Comparison of ENCODE assay signal across 9 cellular contexts in the genomic region with DNA sequence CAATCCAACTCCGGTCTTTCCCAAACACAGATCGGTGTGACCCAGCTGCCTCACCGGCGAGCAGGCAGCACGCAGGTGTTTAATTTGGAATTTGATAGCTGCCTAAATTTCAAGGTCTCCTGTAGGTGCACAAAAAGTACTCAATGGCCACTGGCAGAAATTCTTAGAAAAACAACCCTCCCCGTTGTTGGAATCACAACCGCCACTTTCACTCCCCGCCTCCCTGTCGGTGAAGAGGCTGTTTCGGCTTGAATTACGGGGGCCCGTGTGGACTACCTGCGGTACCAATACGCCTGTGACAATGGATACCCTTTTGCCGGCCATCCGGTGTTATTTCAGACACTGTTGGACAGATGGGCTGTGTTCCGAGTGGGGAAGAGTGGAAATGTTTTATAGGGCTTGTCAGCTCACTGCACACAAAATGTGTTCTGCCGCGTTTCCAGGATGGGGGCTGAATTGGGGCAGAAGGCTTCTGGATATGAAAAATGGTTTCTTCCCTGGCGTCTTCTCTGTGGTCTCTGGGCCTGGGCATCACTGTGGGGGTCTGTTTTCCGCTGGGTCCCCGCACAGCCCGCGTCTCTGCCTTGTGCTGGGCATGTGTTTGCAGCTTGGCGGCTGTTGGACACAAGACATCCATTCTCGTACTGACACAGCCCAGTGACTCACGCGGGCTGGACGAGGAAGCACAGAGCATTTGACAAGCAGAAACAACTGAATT. TPM values are rescaled to one million over a fixed set of nuclear protein-coding genes. Genes with fewer than 3 reads are reported as not detected.
DNase-seq lines count a peak whose midpoint lies in the region; FAIRE-seq and TF ChIP-seq lines count a peak whose summit lies in the region.
"Had no signal": no experiment of that assay in that cellular context is flagged by ENCODE, and none has a peak within 500 bp of the region (broad histone marks: within the 10 kb centered on the region; RNA-seq: fewer than 3 reads in every experiment).

No MANE protein-coding gene starts in this region.

- FAIRE-seq in kidney (lab: Jason Lieb, UNC) = no peak
- no peak for FAIRE-seq in urothelium cell line (lab: Jason Lieb, UNC)

- no peaks in the 10 kb centered on the region for H3K4me1 ChIP-seq in kidney (ENCODE audit: control insufficient read depth in 1 of 2, insufficient read depth in 1 of 2, low read depth in 1 of 2, low read length in 2 of 2)
- no peaks in the 10 kb centered on the region for H3K4me1 ChIP-seq in CD4-positive, alpha-beta memory T cell (ENCODE audit: insufficient read depth, low read length)

- WGBS in lower leg skin, 2 donors = 48 to 52% methylated on average over 29 of the region's 29 CpGs

- peak; percentile 24 for DNase-seq in NCI-H2196 (lab: John Stamatoyannopoulos, UW; ENCODE audit: unreplicated experiment)
- no peak for DNase-seq in NCI-H2196 treated with DMSO at 0.1 percent for 48 hours (lab: John Stamatoyannopoulos, UW; ENCODE audit: unreplicated experiment)
- peak; percentile 62 for DNase-seq in RWPE1 (ENCODE audit: low spot score)
- no peak for DNase-seq in kidney
- peak; percentile 37 for DNase-seq in urothelium cell line (ENCODE audit: low spot score)
- DNase-seq in activated CD4-positive, alpha-beta memory T cell treated with anti-CD3 and anti-CD28 coated beads for 36 hours = no peak
- DNase-seq in CD4-positive, alpha-beta memory T cell = no peak
- DNase-seq in lower leg skin (ENCODE audit: low spot score in 2 of 2) = no peak

- no peak overlapping the region for H3K27ac ChIP-seq in RWPE1
- no peak overlapping the region for H3K27ac ChIP-seq in kidney (ENCODE audit: low read depth in 2 of 2, low read length in 2 of 2)
- no peak overlapping the region for H3K27ac ChIP-seq in CD4-positive, alpha-beta memory T cell (ENCODE audit: low read depth, low read length)
- H3K27ac ChIP-seq: esophagus muscularis mucosa had no signal

- H3K27me3 Mint-ChIP-seq in activated CD4-positive, alpha-beta memory T cell treated with anti-CD3 and anti-CD28 coated beads for 36 hours = peaks cover 25% of the 10 kb centered on the region
- peaks cover 21 to 43% of the 10 kb centered on the region in 2 donors for H3K27me3 Mint-ChIP-seq in CD4-positive, alpha-beta memory T cell

- H3K4me3 ChIP-seq in kidney (ENCODE audit: low read length in 2 of 2) (peak overlapping the region; percentile 5 to 40), lower leg skin (ENCODE audit: low read depth, poor library complexity, severe bottlenecking) (no peak overlapping the region)
- H3K4me3 ChIP-seq in CD4-positive, alpha-beta memory T cell (ENCODE audit: low read length in 2 of 2) = no peak overlapping the region

- POLR2A ChIA-PET in RWPE1 (lab: Yijun Ruan, JAX; ENCODE audit: low non-redundant PET) = interaction anchor here (0.6 kb wide), 1 partner anchor 66 kb away, joined by 3 read pairs; no protein-coding TSS in a partner anchor
- POLR2A ChIA-PET in activated CD4-positive, alpha-beta memory T cell treated with anti-CD3 and anti-CD28 coated beads for 36 hours (lab: Charles Lee) = no interaction called here
- POLR2A ChIA-PET in CD4-positive, alpha-beta memory T cell (lab: Charles Lee; ENCODE audit: partially characterized antibody) = no interaction called here

- H3K36me3 Mint-ChIP-seq in activated CD4-positive, alpha-beta memory T cell treated with anti-CD3 and anti-CD28 coated beads for 36 hours = no peaks in the 10 kb centered on the region
- peaks cover 0 to 4% of the 10 kb centered on the region in 2 donors for H3K36me3 Mint-ChIP-seq in CD4-positive, alpha-beta memory T cell

- H3K9me3 Mint-ChIP-seq in activated CD4-positive, alpha-beta memory T cell treated with anti-CD3 and anti-CD28 coated beads for 36 hours = peaks cover 3% of the 10 kb centered on the region
- peaks cover 0 to 5% (median 0%) of the 10 kb centered on the region in 8 donors for H3K9me3 Mint-ChIP-seq in CD4-positive, alpha-beta memory T cell

- H3K9ac ChIP-seq in kidney (ENCODE audit: low read length in 2 of 2) = no peak overlapping the region

- no peaks in the 10 kb centered on the region for H3K4me1 Mint-ChIP-seq in activated CD4-positive, alpha-beta memory T cell treated with anti-CD3 and anti-CD28 coated beads for 36 hours (ENCODE audit: low read depth)
- peaks cover 0 to 4% (median under 1%) of the 10 kb centered on the region in 4 donors for H3K4me1 Mint-ChIP-seq in CD4-positive, alpha-beta memory T cell

- intact Hi-C loops in kidney (cut with DNase I) (no loop called here), lower leg skin (cut with DNase I; ENCODE audit: low total_unique reads) (no loop called here)
- intact Hi-C loops in activated CD4-positive, alpha-beta memory T cell treated with anti-CD3 and anti-CD28 coated beads for 36 hours (cut with micrococcal nuclease) = no loop called here
- intact Hi-C loops in CD4-positive, alpha-beta memory T cell (cut with micrococcal nuclease) = no loop called here

- H3K9me3 ChIP-seq in kidney (ENCODE audit: control insufficient read depth in 1 of 2, low read length in 2 of 2) = no peaks in the 10 kb centered on the region
- H3K9me3 ChIP-seq in CD4-positive, alpha-beta memory T cell (ENCODE audit: control insufficient read depth in 1 of 2, low read length in 2 of 2) = no peaks in the 10 kb centered on the region
- H3K9me3 ChIP-seq: esophagus muscularis mucosa had no signal

- TF ChIP-seq CTCF in RWPE1 (conservative IDR thresholded peaks at IDR 0.05; ENCODE audit: low read depth) = no peak
- TF ChIP-seq CTCF in kidney (IDR thresholded peaks at IDR 0.05; ENCODE audit: borderline replicate concordance, extremely low read depth, insufficient read depth) = no peak
- TF ChIP-seq CTCF in lower leg skin (IDR thresholded peaks at IDR 0.05) = no peak

- H3K36me3 ChIP-seq in kidney (ENCODE audit: control insufficient read depth in 1 of 2, insufficient read depth in 2 of 2, low read length in 2 of 2) = no peaks in the 10 kb centered on the region
- no peaks in the 10 kb centered on the region for H3K36me3 ChIP-seq in CD4-positive, alpha-beta memory T cell (ENCODE audit: insufficient read depth, low read length)
- H3K36me3 ChIP-seq: esophagus muscularis mucosa had no signal

- CTCF ChIA-PET in RWPE1 (lab: Yijun Ruan, JAX) = interaction anchor here (0.5 to 1.5 kb wide), 2 partner anchors 10 to 761 kb away, joined by 5 to 11 read pairs; no protein-coding TSS in a partner anchor
- CTCF ChIA-PET in activated CD4-positive, alpha-beta memory T cell treated with anti-CD3 and anti-CD28 coated beads for 36 hours (lab: Charles Lee) = interaction anchor here (0.6 to 1.1 kb wide), 3 partner anchors 10 to 115 kb away, joined by 3 read pairs; no protein-coding TSS in a partner anchor
- CTCF ChIA-PET in CD4-positive, alpha-beta memory T cell (lab: Charles Lee; ENCODE audit: partially characterized antibody) = no interaction called here

- no peak overlapping the region for H3K4me3 Mint-ChIP-seq in activated CD4-positive, alpha-beta memory T cell treated with anti-CD3 and anti-CD28 coated beads for 36 hours
- H3K4me3 Mint-ChIP-seq in CD4-positive, alpha-beta memory T cell = no peak overlapping the region

- H3K27ac Mint-ChIP-seq in activated CD4-positive, alpha-beta memory T cell treated with anti-CD3 and anti-CD28 coated beads for 36 hours = no peak overlapping the region
- H3K27ac Mint-ChIP-seq in CD4-positive, alpha-beta memory T cell = no peak overlapping the region

- no peaks in the 10 kb centered on the region for H3K27me3 ChIP-seq in CD4-positive, alpha-beta memory T cell (ENCODE audit: insufficient read depth, low read length)

- no peak for TF ChIP-seq POLR2A in lower leg skin (IDR thresholded peaks at IDR 0.05)

RNA-seq across cellular contexts. Expression of a gene that starts 45.4 kb away (rescaled TPM):
- total RNA-seq in kidney = not detected
- polyA plus RNA-seq in kidney (ENCODE audit: insufficient read depth, low read depth, low replicate concordance) = not detected
- not detected for total RNA-seq in activated CD4-positive, alpha-beta memory T cell treated with anti-CD3 and anti-CD28 coated beads for 36 hours
- not detected for total RNA-seq in CD4-positive, alpha-beta memory T cell
- not detected for polyA plus RNA-seq in CD4-positive, alpha-beta memory T cell
- total RNA-seq in lower leg skin = not detected
- total RNA-seq: esophagus muscularis mucosa had no signal

RNA-seq across cellular contexts. Expression of a gene that starts 55.4 kb away (rescaled TPM):
- 1.4 TPM for total RNA-seq in kidney
- polyA plus RNA-seq in kidney (ENCODE audit: insufficient read depth, low read depth, low replicate concordance) = 0.13 TPM
- not detected for total RNA-seq in activated CD4-positive, alpha-beta memory T cell treated with anti-CD3 and anti-CD28 coated beads for 36 hours
- not detected for total RNA-seq in CD4-positive, alpha-beta memory T cell
- polyA plus RNA-seq in CD4-positive, alpha-beta memory T cell = not detected
- under 1 TPM in 1 of 4 donors, not detected in 3; 0.10 TPM for total RNA-seq in lower leg skin
- total RNA-seq: esophagus muscularis mucosa had no signal

Comparison
In these comparisons a context has a peak if more than half of its experiments do, and no peak if none do; other contexts are left out.
1. DNase-seq: peak in NCI-H2196 (single experiment), RWPE1 (single experiment) and urothelium cell line (single experiment); none in NCI-H2196 treated with DMSO at 0.1 percent for 48 hours (single experiment), kidney (single experiment), activated CD4-positive, alpha-beta memory T cell treated with anti-CD3 and anti-CD28 coated beads for 36 hours (single experiment), CD4-positive, alpha-beta memory T cell (0 of 5) and lower leg skin (0 of 2).
2. H3K4me3 ChIP-seq: peak in kidney (2 of 2); none in CD4-positive, alpha-beta memory T cell (0 of 2) and lower leg skin (single experiment).